Comparison of ENCODE assay signal across 8 cellular contexts in genomic region chr3:32143849-32144757, GRCh38. TPM values are rescaled to one million over a fixed set of nuclear protein-coding genes. Genes with fewer than 3 reads are reported as not detected.
DNase-seq lines count a peak whose midpoint lies in the region; ATAC-seq lines count a peak whose summit lies in the region.

No MANE protein-coding gene starts in this region.

- peak; percentile 64 for ATAC-seq in HG02840 (IDR thresholded peaks at IDR 0.05; ENCODE audit: low FRiP score, unreplicated experiment)
- ATAC-seq in left lobe of liver = peak; percentile 94

- DNase-seq in DMS153 treated with DMSO at 0.1 percent for 48 hours (lab: John Stamatoyannopoulos, UW; ENCODE audit: unreplicated experiment) (peak; percentile 26), DMS153 (lab: John Stamatoyannopoulos, UW) (no peak), NCI-H2107 treated with DMSO at 0.1 percent for 48 hours (lab: John Stamatoyannopoulos, UW; ENCODE audit: unreplicated experiment) (peak; percentile 65), UCSD-AML1 (lab: John Stamatoyannopoulos, UW; ENCODE audit: unreplicated experiment) (peak; percentile 16), cerebellum (ENCODE audit: low spot score) (peak; percentile 60), left lobe of liver (ENCODE audit: low spot score) (peak; percentile 50)
- peak; percentile 48 for DNase-seq in stimulated activated CD8-positive, alpha-beta memory T cell treated with anti-CD3 and anti-CD28 coated beads, Interleukin-4, amount 100 ng/mL, for 48 hours

RNA-seq across cellular contexts. Expression of gene GPD1L, which starts 37.7 kb away (rescaled TPM):
- 19.5 TPM for total RNA-seq in cerebellum
- total RNA-seq in left lobe of liver = 2.4 TPM
